Comparison of ENCODE assay signal across 19 cellular contexts in the genomic region with DNA sequence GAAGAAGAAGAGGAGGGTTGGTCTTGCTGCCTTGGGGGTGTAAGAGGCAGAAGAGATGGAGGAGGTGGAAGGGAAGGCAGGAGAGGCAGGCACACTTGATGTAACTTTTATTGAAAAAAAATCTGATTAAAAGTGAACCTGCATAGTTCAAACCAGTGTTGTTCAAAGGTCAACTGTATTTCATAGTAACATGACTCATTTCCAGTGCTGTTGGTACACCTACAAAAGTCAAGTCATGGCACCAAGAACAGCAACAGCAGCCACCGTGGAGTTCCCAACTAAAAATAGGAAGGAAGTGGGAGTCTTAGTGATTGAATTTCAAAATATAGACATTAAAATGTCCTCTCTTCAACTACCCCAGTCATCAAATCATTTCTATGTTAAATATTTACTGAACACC.
DNase-seq lines count a peak whose midpoint lies in the region; ATAC-seq, FAIRE-seq and TF ChIP-seq lines count a peak whose summit lies in the region.
"Had no signal": no experiment of that assay in that cellular context is flagged by ENCODE, and none has a peak within 500 bp of the region (broad histone marks: within the 10 kb centered on the region; RNA-seq: fewer than 3 reads in every experiment).

No MANE protein-coding gene starts in this region.

- peaks cover 14% of the 10 kb centered on the region for H3K27me3 Mint-ChIP-seq in activated T-helper 1 cell treated with anti-CD3 and anti-CD28 coated beads, Interleukin-12 subunit alpha, Interleukin-12 subunit beta, Interleukin-2, Interleukin-4 antibody, amounts not matched to agents 30 ng/mL and 10 ng/mL and 1 ng/mL, durations not matched to agents 14 hours and 24 hours and 36 hours (ENCODE audit: insufficient read depth)
- peaks cover 6% of the 10 kb centered on the region for H3K27me3 Mint-ChIP-seq in CD8-positive, alpha-beta T cell (ENCODE audit: low read depth)

- FAIRE-seq in H54 (lab: Jason Lieb, UNC) = peak; percentile 99
- FAIRE-seq: endometrium, keratinocyte had no signal

- H3K4me1 Mint-ChIP-seq in activated T-helper 1 cell treated with anti-CD3 and anti-CD28 coated beads, Interleukin-12 subunit alpha, Interleukin-12 subunit beta, Interleukin-2, Interleukin-4 antibody, amounts not matched to agents 30 ng/mL and 10 ng/mL and 1 ng/mL, durations not matched to agents 14 hours and 24 hours and 36 hours (ENCODE audit: low read depth) = peaks cover 25% of the 10 kb centered on the region
- peaks cover 10% of the 10 kb centered on the region for H3K4me1 Mint-ChIP-seq in CD8-positive, alpha-beta T cell (ENCODE audit: low read depth)

- no peak overlapping the region for H3K27ac ChIP-seq in CD8-positive, alpha-beta T cell (ENCODE audit: low read depth, low read length)
- H3K27ac ChIP-seq: BLaER1 treated with 17β-estradiol and CSF1 and Interleukin-3, amounts not matched to agents 10 nM and 100 nM; KMS-11; upper lobe of left lung had no signal

- CTCF ChIA-PET in CD8-positive, alpha-beta T cell (lab: Charles Lee) = no interaction called here

- no peaks in the 10 kb centered on the region for H3K36me3 ChIP-seq in CD8-positive, alpha-beta T cell (ENCODE audit: insufficient read depth, low read length)
- H3K36me3 ChIP-seq: BLaER1 treated with 17β-estradiol and CSF1 and Interleukin-3, amounts not matched to agents 10 nM and 100 nM; brain microvascular endothelial cell; upper lobe of left lung had no signal

- no peaks in the 10 kb centered on the region for H3K9me3 Mint-ChIP-seq in activated T-helper 1 cell treated with anti-CD3 and anti-CD28 coated beads, Interleukin-12 subunit alpha, Interleukin-12 subunit beta, Interleukin-2, Interleukin-4 antibody, amounts not matched to agents 30 ng/mL and 10 ng/mL and 1 ng/mL, durations not matched to agents 14 hours and 24 hours and 36 hours
- H3K9me3 Mint-ChIP-seq in CD8-positive, alpha-beta T cell = no peaks in the 10 kb centered on the region
- H3K9me3 Mint-ChIP-seq: activated CD4-positive, alpha-beta memory T cell treated with anti-CD3 and anti-CD28 coated beads for 36 hours had no signal

- no peak for TF ChIP-seq POLR2A in H54 (IDR thresholded peaks at IDR 0.05; ENCODE audit: low read depth, low read length)

- H3K27me3 ChIP-seq in CD8-positive, alpha-beta T cell (ENCODE audit: insufficient read depth, low read length) = no peaks in the 10 kb centered on the region
- H3K27me3 ChIP-seq: BLaER1 treated with 17β-estradiol and CSF1 and Interleukin-3, amounts not matched to agents 10 nM and 100 nM; brain microvascular endothelial cell; upper lobe of left lung had no signal

- H3K4me3 Mint-ChIP-seq in activated T-helper 1 cell treated with anti-CD3 and anti-CD28 coated beads, Interleukin-12 subunit alpha, Interleukin-12 subunit beta, Interleukin-2, Interleukin-4 antibody, amounts not matched to agents 30 ng/mL and 10 ng/mL and 1 ng/mL, durations not matched to agents 14 hours and 24 hours and 36 hours = peak overlapping the region; percentile 17
- H3K4me3 Mint-ChIP-seq in CD8-positive, alpha-beta T cell = no peak overlapping the region
- H3K4me3 Mint-ChIP-seq: activated CD4-positive, alpha-beta memory T cell treated with anti-CD3 and anti-CD28 coated beads for 36 hours had no signal

- intact Hi-C loops in activated T-helper 1 cell treated with anti-CD3 and anti-CD28 coated beads, Interleukin-12 subunit alpha, Interleukin-12 subunit beta, Interleukin-2, Interleukin-4 antibody, amounts not matched to agents 30 ng/mL and 10 ng/mL and 1 ng/mL, durations not matched to agents 14 hours and 24 hours and 36 hours (cut with micrococcal nuclease) = no loop called here
- intact Hi-C loops in CD8-positive, alpha-beta T cell (cut with DNase I, micrococcal nuclease) = no loop called here

- no peaks in the 10 kb centered on the region for H3K9me3 ChIP-seq in CD8-positive, alpha-beta T cell (ENCODE audit: low read length)
- H3K9me3 ChIP-seq: BLaER1 treated with 17β-estradiol and CSF1 and Interleukin-3, amounts not matched to agents 10 nM and 100 nM; upper lobe of left lung had no signal

- POLR2A ChIA-PET in CD8-positive, alpha-beta T cell (lab: Charles Lee) = no interaction called here

- H3K36me3 Mint-ChIP-seq in activated T-helper 1 cell treated with anti-CD3 and anti-CD28 coated beads, Interleukin-12 subunit alpha, Interleukin-12 subunit beta, Interleukin-2, Interleukin-4 antibody, amounts not matched to agents 30 ng/mL and 10 ng/mL and 1 ng/mL, durations not matched to agents 14 hours and 24 hours and 36 hours (ENCODE audit: low read depth) = no peaks in the 10 kb centered on the region
- H3K36me3 Mint-ChIP-seq in CD8-positive, alpha-beta T cell = no peaks in the 10 kb centered on the region
- H3K36me3 Mint-ChIP-seq: activated CD4-positive, alpha-beta memory T cell treated with anti-CD3 and anti-CD28 coated beads for 36 hours had no signal

- peaks cover 9% of the 10 kb centered on the region for H3K4me1 ChIP-seq in CD8-positive, alpha-beta T cell (ENCODE audit: insufficient read depth, low read length)
- H3K4me1 ChIP-seq: upper lobe of left lung had no signal

- H3K4me3 ChIP-seq in CD8-positive, alpha-beta T cell (ENCODE audit: low read depth, low read length) = no peak overlapping the region
- H3K4me3 ChIP-seq: BLaER1 treated with 17β-estradiol and CSF1 and Interleukin-3, amounts not matched to agents 10 nM and 100 nM; upper lobe of left lung had no signal

- ATAC-seq in GM19395 (IDR thresholded peaks at IDR 0.05; ENCODE audit: unreplicated experiment) = no peak
- no peak for ATAC-seq in CD8-positive, alpha-beta T cell

- no peak overlapping the region for H3K27ac Mint-ChIP-seq in activated T-helper 1 cell treated with anti-CD3 and anti-CD28 coated beads, Interleukin-12 subunit alpha, Interleukin-12 subunit beta, Interleukin-2, Interleukin-4 antibody, amounts not matched to agents 30 ng/mL and 10 ng/mL and 1 ng/mL, durations not matched to agents 14 hours and 24 hours and 36 hours
- no peak overlapping the region for H3K27ac Mint-ChIP-seq in CD8-positive, alpha-beta T cell
- H3K27ac Mint-ChIP-seq: activated CD4-positive, alpha-beta memory T cell treated with anti-CD3 and anti-CD28 coated beads for 36 hours had no signal

- no peak for TF ChIP-seq CTCF in CD8-positive, alpha-beta T cell (IDR thresholded peaks at IDR 0.05)

- DNase-seq in DMS53 (lab: John Stamatoyannopoulos, UW) = peak; percentile 55
- DNase-seq in H54 (ENCODE audit: insufficient read length, low spot score) = no peak
- no peak for DNase-seq in activated T-helper 1 cell treated with anti-CD3 and anti-CD28 coated beads, Interleukin-12 subunit alpha, Interleukin-12 subunit beta, Interleukin-2, Interleukin-4 antibody, amounts not matched to agents 30 ng/mL and 10 ng/mL and 1 ng/mL, durations not matched to agents 14 hours and 24 hours and 36 hours (ENCODE audit: low spot score)
- peak; percentile 37 for DNase-seq in myocyte (ENCODE audit: low read depth)
- no peak for DNase-seq in CD8-positive, alpha-beta T cell
- no peak for DNase-seq in NCI-H748 treated with DMSO at 0.1 percent for 48 hours (lab: John Stamatoyannopoulos, UW)
- DNase-seq: activated CD4-positive, alpha-beta memory T cell treated with anti-CD3 and anti-CD28 coated beads for 36 hours; activated gamma-delta T cell; brain microvascular endothelial cell; EL; GOT3; NCI-H187 treated with DMSO at 0.1 percent for 48 hours; NCI-H524 treated with DMSO at 0.1 percent for 48 hours; upper lobe of left lung had no signal

Comparison
In these comparisons a context has a peak if more than half of its experiments do, and no peak if none do; other contexts are left out.
1. DNase-seq: peak in DMS53 (single experiment) and myocyte (single experiment); none in H54 (single experiment), activated T-helper 1 cell treated with anti-CD3 and anti-CD28 coated beads, Interleukin-12 subunit alpha, Interleukin-12 subunit beta, Interleukin-2, Interleukin-4 antibody, amounts not matched to agents 30 ng/mL and 10 ng/mL and 1 ng/mL, durations not matched to agents 14 hours and 24 hours and 36 hours (single experiment), CD8-positive, alpha-beta T cell (0 of 7) and NCI-H748 treated with DMSO at 0.1 percent for 48 hours (single experiment).